In the genomic region with DNA sequence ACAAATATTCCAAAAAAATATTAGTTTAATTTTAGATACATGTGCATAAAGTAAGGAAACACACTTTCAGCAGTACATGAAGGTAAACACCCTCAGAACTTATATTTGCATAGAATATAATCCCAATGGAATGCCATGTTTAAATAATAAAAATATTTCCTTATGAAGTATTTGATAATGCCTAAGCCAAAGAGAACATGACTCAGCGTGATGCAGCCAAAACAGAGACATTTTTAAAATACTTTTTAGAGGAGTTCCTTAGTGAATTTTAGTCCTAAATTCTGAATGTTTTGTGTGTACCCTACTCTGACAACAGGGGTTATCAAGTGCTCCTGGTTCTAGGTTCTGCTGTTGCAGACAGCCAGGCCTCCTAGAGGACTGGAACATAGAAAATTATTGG, we compare ENCODE assay signal across 18 cellular contexts. TPM values are rescaled to one million over a fixed set of nuclear protein-coding genes. Genes with fewer than 3 reads are reported as not detected.
DNase-seq lines count a peak whose midpoint lies in the region; ATAC-seq, FAIRE-seq and TF ChIP-seq lines count a peak whose summit lies in the region.
"Had no signal": no experiment of that assay in that cellular context is flagged by ENCODE, and none has a peak within 500 bp of the region (broad histone marks: within the 10 kb centered on the region; RNA-seq: fewer than 3 reads in every experiment).

No MANE protein-coding gene starts in this region.

- ATAC-seq in GM21447 (IDR thresholded peaks at IDR 0.05; ENCODE audit: unreplicated experiment), result no peak
- ATAC-seq: gastroesophageal sphincter had no signal

- no peak for FAIRE-seq in kidney (lab: Jason Lieb, UNC)
- FAIRE-seq: TTC549 had no signal

- no peak for TF ChIP-seq POLR2A in tibial nerve (IDR thresholded peaks at IDR 0.05)

- no peaks in the 10 kb centered on the region for H3K36me3 Mint-ChIP-seq in activated T-helper 1 cell treated with anti-CD3 and anti-CD28 coated beads, Interleukin-12 subunit alpha, Interleukin-12 subunit beta, Interleukin-2, Interleukin-4 antibody, amounts not matched to agents 30 ng/mL and 10 ng/mL and 1 ng/mL, durations not matched to agents 14 hours and 24 hours and 36 hours (ENCODE audit: low read depth)

- DNase-seq in BJ (ENCODE audit: low read depth) (peak; percentile 36), NCI-H526 treated with DMSO at 0.1 percent for 48 hours (lab: John Stamatoyannopoulos, UW) (peak; percentile 62), choroid plexus epithelial cell (ENCODE audit: low read depth) (peak; percentile 60), myocyte (ENCODE audit: low read depth) (peak; percentile 29), kidney (no peak), tibial nerve (ENCODE audit: low spot score in 2 of 2) (no peak)
- DNase-seq in activated T-helper 1 cell treated with anti-CD3 and anti-CD28 coated beads, Interleukin-12 subunit alpha, Interleukin-12 subunit beta, Interleukin-2, Interleukin-4 antibody, amounts not matched to agents 30 ng/mL and 10 ng/mL and 1 ng/mL, durations not matched to agents 14 hours and 24 hours and 36 hours (ENCODE audit: low spot score), result no peak
- DNase-seq: activated CD4-positive, alpha-beta T cell treated with anti-CD3 and anti-CD28 coated beads, Interleukin-2, amount 50 U/mL, for 48 hours; activated T-cell treated with anti-CD3 and anti-CD28 coated beads, Interleukin-2, amount 50 U/mL, for 48 hours; BE2C; DMS53; dorsolateral prefrontal cortex; NCI-H2107; nucleus accumbens; SIG-M5 had no signal

- TF ChIP-seq CTCF in BJ (IDR thresholded peaks at IDR 0.05; ENCODE audit: insufficient read depth, low read depth, low read length) (no peak), choroid plexus epithelial cell (conservative IDR thresholded peaks at IDR 0.05; ENCODE audit: low read depth, low read length) (no peak), kidney (IDR thresholded peaks at IDR 0.05; ENCODE audit: borderline replicate concordance, extremely low read depth, insufficient read depth) (no peak), tibial nerve (IDR thresholded peaks at IDR 0.05) (no peak)

- TF ChIP-seq EP300 in tibial nerve (IDR thresholded peaks at IDR 0.05), result no peak

- H3K9me3 Mint-ChIP-seq in activated T-helper 1 cell treated with anti-CD3 and anti-CD28 coated beads, Interleukin-12 subunit alpha, Interleukin-12 subunit beta, Interleukin-2, Interleukin-4 antibody, amounts not matched to agents 30 ng/mL and 10 ng/mL and 1 ng/mL, durations not matched to agents 14 hours and 24 hours and 36 hours, result no peaks in the 10 kb centered on the region

- WGBS in tibial nerve, 2 donors, result 31% methylated on average over 1 of the region's 1 CpG

- no peaks in the 10 kb centered on the region for H3K9me3 ChIP-seq in kidney (ENCODE audit: control insufficient read depth in 1 of 2, low read length in 2 of 2)
- H3K9me3 ChIP-seq in tibial nerve, result no peaks in the 10 kb centered on the region
- H3K9me3 ChIP-seq: BE2C, gastroesophageal sphincter had no signal

- H3K4me3 ChIP-seq in BJ (ENCODE audit: low read depth, low read length), result no peak overlapping the region
- H3K4me3 ChIP-seq in choroid plexus epithelial cell (ENCODE audit: low read depth, low read length), result no peak overlapping the region
- H3K4me3 ChIP-seq in kidney (ENCODE audit: low read length in 2 of 2), result no peak overlapping the region
- no peak overlapping the region for H3K4me3 ChIP-seq in tibial nerve
- H3K4me3 ChIP-seq: dorsolateral prefrontal cortex, gastroesophageal sphincter had no signal

- CTCF ChIA-PET in BJ (lab: Yijun Ruan, JAX), result no interaction called here

- H3K27me3 ChIP-seq in BJ (ENCODE audit: control insufficient read depth, insufficient read depth, low read length) (no peaks in the 10 kb centered on the region), tibial nerve (no peaks in the 10 kb centered on the region)
- H3K27me3 ChIP-seq: BE2C, dorsolateral prefrontal cortex, gastroesophageal sphincter had no signal

- intact Hi-C loops in kidney (cut with DNase I), result no loop called here
- intact Hi-C loops in activated T-helper 1 cell treated with anti-CD3 and anti-CD28 coated beads, Interleukin-12 subunit alpha, Interleukin-12 subunit beta, Interleukin-2, Interleukin-4 antibody, amounts not matched to agents 30 ng/mL and 10 ng/mL and 1 ng/mL, durations not matched to agents 14 hours and 24 hours and 36 hours (cut with micrococcal nuclease), result no loop called here

- no peak overlapping the region for H3K9ac ChIP-seq in kidney (ENCODE audit: low read length in 2 of 2)

- H3K27ac ChIP-seq in kidney (ENCODE audit: low read depth in 2 of 2, low read length in 2 of 2) (no peak overlapping the region), tibial nerve (no peak overlapping the region)
- H3K27ac ChIP-seq: dorsolateral prefrontal cortex, gastroesophageal sphincter had no signal

- H3K36me3 ChIP-seq in BJ (ENCODE audit: control insufficient read depth, insufficient read depth, low read length) (no peaks in the 10 kb centered on the region), kidney (ENCODE audit: control insufficient read depth in 1 of 2, insufficient read depth in 2 of 2, low read length in 2 of 2) (no peaks in the 10 kb centered on the region), tibial nerve (no peaks in the 10 kb centered on the region)
- H3K36me3 ChIP-seq: BE2C, gastroesophageal sphincter had no signal

- H3K4me3 Mint-ChIP-seq in activated T-helper 1 cell treated with anti-CD3 and anti-CD28 coated beads, Interleukin-12 subunit alpha, Interleukin-12 subunit beta, Interleukin-2, Interleukin-4 antibody, amounts not matched to agents 30 ng/mL and 10 ng/mL and 1 ng/mL, durations not matched to agents 14 hours and 24 hours and 36 hours, result no peak overlapping the region

- no peaks in the 10 kb centered on the region for H3K4me1 Mint-ChIP-seq in activated T-helper 1 cell treated with anti-CD3 and anti-CD28 coated beads, Interleukin-12 subunit alpha, Interleukin-12 subunit beta, Interleukin-2, Interleukin-4 antibody, amounts not matched to agents 30 ng/mL and 10 ng/mL and 1 ng/mL, durations not matched to agents 14 hours and 24 hours and 36 hours (ENCODE audit: low read depth)

- H3K4me1 ChIP-seq in kidney (ENCODE audit: control insufficient read depth in 1 of 2, insufficient read depth in 1 of 2, low read depth in 1 of 2, low read length in 2 of 2) (no peaks in the 10 kb centered on the region), tibial nerve (no peaks in the 10 kb centered on the region)
- H3K4me1 ChIP-seq: BE2C, gastroesophageal sphincter had no signal

- H3K27me3 Mint-ChIP-seq in activated T-helper 1 cell treated with anti-CD3 and anti-CD28 coated beads, Interleukin-12 subunit alpha, Interleukin-12 subunit beta, Interleukin-2, Interleukin-4 antibody, amounts not matched to agents 30 ng/mL and 10 ng/mL and 1 ng/mL, durations not matched to agents 14 hours and 24 hours and 36 hours (ENCODE audit: insufficient read depth), result peaks cover 7% of the 10 kb centered on the region

- H3K27ac Mint-ChIP-seq in activated T-helper 1 cell treated with anti-CD3 and anti-CD28 coated beads, Interleukin-12 subunit alpha, Interleukin-12 subunit beta, Interleukin-2, Interleukin-4 antibody, amounts not matched to agents 30 ng/mL and 10 ng/mL and 1 ng/mL, durations not matched to agents 14 hours and 24 hours and 36 hours, result no peak overlapping the region

- POLR2A ChIA-PET in BJ (lab: Charles Lee), result no interaction called here

RNA-seq across cellular contexts. Expression of gene POU2AF2, which starts 39.1 kb away (rescaled TPM):
- polyA plus RNA-seq in BJ (2011; rRNA removed) (not detected in 2 replicates), kidney (ENCODE audit: insufficient read depth, low read depth, low replicate concordance) (not detected)
- not detected in 2 replicates for polyA minus RNA-seq in BJ (2011; rRNA and poly(A)+ RNA removed)
- total RNA-seq in myocyte (not detected in 2 replicates), kidney (not detected), tibial nerve (1 to 10 TPM in 3 of 4 donors, under 1 TPM in 1; 0.78 to 4.2 (median 2.0) TPM)
- polyA plus RNA-seq in myocyte (2012), result not detected
- total RNA-seq in activated T-helper 1 cell treated with anti-CD3 and anti-CD28 coated beads, Interleukin-12 subunit alpha, Interleukin-12 subunit beta, Interleukin-2, Interleukin-4 antibody, amounts not matched to agents 30 ng/mL and 10 ng/mL and 1 ng/mL, durations not matched to agents 14 hours and 24 hours and 36 hours, result not detected in 2 replicates
- total RNA-seq: dorsolateral prefrontal cortex had no signal

Comparison
In these comparisons a context has a peak if more than half of its experiments do, and no peak if none do; other contexts are left out.
1. DNase-seq: peak in BJ (single experiment), NCI-H526 treated with DMSO at 0.1 percent for 48 hours (single experiment), choroid plexus epithelial cell (single experiment) and myocyte (single experiment); none in kidney (single experiment), activated T-helper 1 cell treated with anti-CD3 and anti-CD28 coated beads, Interleukin-12 subunit alpha, Interleukin-12 subunit beta, Interleukin-2, Interleukin-4 antibody, amounts not matched to agents 30 ng/mL and 10 ng/mL and 1 ng/mL, durations not matched to agents 14 hours and 24 hours and 36 hours (single experiment) and tibial nerve (0 of 2).